Comparison of ENCODE assay signal across 13 cellular contexts in genomic region chr10:14549496-14549895, GRCh38.
DNase-seq lines count a peak whose midpoint lies in the region; ATAC-seq, FAIRE-seq and TF ChIP-seq lines count a peak whose summit lies in the region.
"Had no signal": no experiment of that assay in that cellular context is flagged by ENCODE, and none has a peak within 500 bp of the region (broad histone marks: within the 10 kb centered on the region; RNA-seq: fewer than 3 reads in every experiment).

No MANE protein-coding gene starts in this region.

- no peak overlapping the region for H4K8ac ChIP-seq in H9 (replicated peaks; ENCODE audit: insufficient read length, low read depth, low read length)

- DNase-seq in H9 (no peak), fibroblast of peridontal ligament (ENCODE audit: extremely low read depth) (peak; percentile 83), osteoblast (ENCODE audit: insufficient read length, low spot score, missing footprints) (peak; percentile 91), pancreas (no peak), ureter (ENCODE audit: low spot score) (no peak), NCI-H748 treated with DMSO at 0.1 percent for 48 hours (lab: John Stamatoyannopoulos, UW) (no peak)
- DNase-seq: COR-L47; cortex of kidney; left colon; stimulated activated CD4-positive, alpha-beta T cell treated with anti-CD3 and anti-CD28 coated beads, Interleukin-1b, Interleukin-23, amount 100 ng/mL, for 48 hours; stimulated activated naive CD4-positive, alpha-beta T cell had no signal

- no peak overlapping the region for H2BK15ac ChIP-seq in H9 (ENCODE audit: low read depth, low read length)

- H3K27ac ChIP-seq in H9 (ENCODE audit: insufficient read length, low read depth, low read length) = no peak overlapping the region
- peak overlapping the region; percentile 50 for H3K27ac ChIP-seq in osteoblast (ENCODE audit: low read depth, low read length)
- no peak overlapping the region for H3K27ac ChIP-seq in pancreas

- H3K79me1 ChIP-seq in H9 (ENCODE audit: insufficient read depth, low read depth, low read length, poor library complexity, severe bottlenecking) = no peaks in the 10 kb centered on the region

- no peaks in the 10 kb centered on the region for H3K36me3 ChIP-seq in osteoblast (ENCODE audit: insufficient read depth, low read length)
- no peaks in the 10 kb centered on the region for H3K36me3 ChIP-seq in pancreas

- H3K4ac ChIP-seq in H9 (ENCODE audit: low read depth, low read length) = no peak overlapping the region

- H2AK5ac ChIP-seq in H9 (ENCODE audit: insufficient read length, low read length) = no peak overlapping the region

- no peak overlapping the region for H4K91ac ChIP-seq in H9 (ENCODE audit: insufficient read length, low read depth, low read length)

- no peak overlapping the region for H3K4me2 ChIP-seq in H9 (ENCODE audit: insufficient read depth, insufficient read length, low read length)
- H3K4me2 ChIP-seq in osteoblast (ENCODE audit: insufficient read depth, low read length) = peak overlapping the region; percentile 61

- no peak overlapping the region for H3K18ac ChIP-seq in H9 (ENCODE audit: insufficient read length, low read depth, low read length)

- H3K23me2 ChIP-seq in H9 (ENCODE audit: insufficient read length, low read depth, low read length, poor library complexity, severe bottlenecking) = no peaks in the 10 kb centered on the region

- TF ChIP-seq CTCF in H9 (conservative IDR thresholded peaks at IDR 0.05) (no peak), osteoblast (IDR thresholded peaks at IDR 0.05; ENCODE audit: extremely low read depth, low read depth, low read length) (no peak), pancreas (IDR thresholded peaks at IDR 0.05) (no peak)

- H2BK120ac ChIP-seq in H9 (ENCODE audit: low read depth, low read length, poor library complexity, severe bottlenecking) = no peak overlapping the region

- WGBS in H9 (ENCODE audit: extremely low coverage, insufficient read length, low lambda C conversion rate) = no CpG with 5 or more reads among the region's 6 CpGs
- 51 to 61% methylated on average over 6 of the region's 6 CpGs for WGBS in pancreas, 2 donors

- no peak overlapping the region for H2BK20ac ChIP-seq in H9 (ENCODE audit: low read depth, low read length, poor library complexity, severe bottlenecking)

- H2BK12ac ChIP-seq in H9 (ENCODE audit: insufficient read length, low read depth, low read length) = no peak overlapping the region

- FAIRE-seq in pancreas (lab: Jason Lieb, UNC) = no peak

- H3K23ac ChIP-seq in H9 (ENCODE audit: insufficient read length, low read depth, low read length) = no peak overlapping the region

- no peak overlapping the region for H3K9ac ChIP-seq in H9 (ENCODE audit: extremely low read depth, insufficient read length, low read length)

- H3K9me3 ChIP-seq in H9 (ENCODE audit: control insufficient read depth, low read depth, low read length) (no peaks in the 10 kb centered on the region), osteoblast (ENCODE audit: low read depth, low read length) (no peaks in the 10 kb centered on the region), pancreas (no peaks in the 10 kb centered on the region)

- no peaks in the 10 kb centered on the region for H3K27me3 ChIP-seq in H9 (ENCODE audit: insufficient read depth, low read length)
- H3K27me3 ChIP-seq in osteoblast (ENCODE audit: insufficient read depth, low read length) = no peaks in the 10 kb centered on the region
- H3K27me3 ChIP-seq in pancreas = no peaks in the 10 kb centered on the region

- peak overlapping the region in 2 of 3 experiments; percentile 45 to 71; a peak in 3 of 7 replicates for H3K27ac Mint-ChIP-seq in H9
- H3K27ac Mint-ChIP-seq in activated T-helper 17 cell treated with anti-CD3 and anti-CD28 coated beads, Interleukin-2, amount 50 U/mL, for 72 hours = peak overlapping the region; percentile 89

- H3K56ac ChIP-seq in H9 (ENCODE audit: insufficient read length, low read depth, low read length) = no peak overlapping the region

- H3K36me3 Mint-ChIP-seq in H9 (ENCODE audit: insufficient read depth in 1 of 3, low read depth in 3 of 3) = peaks cover 0 to 2% (median 1%) of the 10 kb centered on the region in 3 experiments; a peak in 3 of 7 replicates
- peaks cover 93% of the 10 kb centered on the region for H3K36me3 Mint-ChIP-seq in activated T-helper 17 cell treated with anti-CD3 and anti-CD28 coated beads, Interleukin-2, amount 50 U/mL, for 72 hours (ENCODE audit: low read depth)

- H3K4me1 Mint-ChIP-seq in H9 = peaks cover 25 to 30% of the 10 kb centered on the region in 2 experiments
- H3K4me1 Mint-ChIP-seq in activated T-helper 17 cell treated with anti-CD3 and anti-CD28 coated beads, Interleukin-2, amount 50 U/mL, for 72 hours = peaks cover 77% of the 10 kb centered on the region

- intact Hi-C loops in pancreas (cut with DNase I) = loop anchor here in 1 of 3 donors (10.0 kb wide), 1 partner anchor 275 kb away; no protein-coding TSS in a partner anchor

- H4K20me1 ChIP-seq in H9 (ENCODE audit: control insufficient read depth, insufficient read depth, insufficient read length) (no peaks in the 10 kb centered on the region), osteoblast (ENCODE audit: insufficient read depth, low read length) (no peaks in the 10 kb centered on the region)

- H3K79me2 ChIP-seq in H9 (ENCODE audit: insufficient read depth, low read length) (no peaks in the 10 kb centered on the region), osteoblast (ENCODE audit: insufficient read depth, low read length) (peaks cover 29% of the 10 kb centered on the region)

- no peak overlapping the region for H3K14ac ChIP-seq in H9 (ENCODE audit: insufficient read depth, low read length)

- H3T11ph ChIP-seq in H9 (ENCODE audit: low read length) = no peak overlapping the region

- no peaks in the 10 kb centered on the region for H3K27me3 Mint-ChIP-seq in H9 (ENCODE audit: low read depth)
- no peaks in the 10 kb centered on the region for H3K27me3 Mint-ChIP-seq in activated T-helper 17 cell treated with anti-CD3 and anti-CD28 coated beads, Interleukin-2, amount 50 U/mL, for 72 hours

- no peaks in the 10 kb centered on the region for H3K9me3 Mint-ChIP-seq in H9
- no peaks in the 10 kb centered on the region for H3K9me3 Mint-ChIP-seq in activated T-helper 17 cell treated with anti-CD3 and anti-CD28 coated beads, Interleukin-2, amount 50 U/mL, for 72 hours

- H3K4me3 Mint-ChIP-seq in H9 = no peak overlapping the region
- H3K4me3 Mint-ChIP-seq in activated T-helper 17 cell treated with anti-CD3 and anti-CD28 coated beads, Interleukin-2, amount 50 U/mL, for 72 hours = peak overlapping the region; percentile 73

- ATAC-seq in activated T-helper 17 cell treated with anti-CD3 and anti-CD28 coated beads, Interleukin-2, amount 50 U/mL, for 72 hours (replicated peaks) = no peak
- ATAC-seq in pancreas (no peak), GM21515 (IDR thresholded peaks at IDR 0.05; ENCODE audit: unreplicated experiment) (no peak)

- no peak overlapping the region for H2AFZ ChIP-seq in H9 (ENCODE audit: low read length)
- H2AFZ ChIP-seq in osteoblast (ENCODE audit: low read length) = peak overlapping the region; percentile 27

- no peak overlapping the region for H2BK5ac ChIP-seq in H9 (ENCODE audit: insufficient read length, low read length)

- H3K4me1 ChIP-seq in H9 (ENCODE audit: insufficient read depth, low read length) (peaks cover 6% of the 10 kb centered on the region; the same call in 1 of the 2 replicates), osteoblast (ENCODE audit: insufficient read depth, low read length) (peaks cover 27% of the 10 kb centered on the region), pancreas (peaks cover 18 to 39% (median 34%) of the 10 kb centered on the region in 3 donors)

- H3K4me3 ChIP-seq in osteoblast (ENCODE audit: insufficient read depth, low read length) (peak overlapping the region; percentile 8), pancreas (no peak overlapping the region)

- H4K5ac ChIP-seq in H9 (ENCODE audit: insufficient read length, low read depth, low read length) = no peak overlapping the region

Comparison
In these comparisons a context has a peak if more than half of its experiments do, and no peak if none do; other contexts are left out.
1. DNase-seq: peak in fibroblast of peridontal ligament (single experiment) and osteoblast (single experiment); none in H9 (single experiment), pancreas (0 of 6), ureter (single experiment) and NCI-H748 treated with DMSO at 0.1 percent for 48 hours (single experiment).